Comparison of ENCODE assay signal across 13 cellular contexts in genomic region chrX:56811599-56811998, GRCh38.
"Had no signal": no experiment of that assay in that cellular context is flagged by ENCODE, and none has a peak within 500 bp of the region (broad histone marks: within the 10 kb centered on the region; RNA-seq: fewer than 3 reads in every experiment).

No MANE protein-coding gene starts in this region.

- ATAC-seq: right lobe of liver had no signal

- H3K9me3 ChIP-seq: right lobe of liver had no signal

- H3K4me3 ChIP-seq: right lobe of liver, SK-N-MC, smooth muscle cell had no signal

- H3K27me3 ChIP-seq: right lobe of liver had no signal

- DNase-seq: activated T-cell treated with anti-CD3 and anti-CD28 coated beads, Interleukin-2, amount 50 U/mL, for 1 hour; aorta; cerebellar nuclear complex; effector CD8-positive, alpha-beta T cell; foreskin fibroblast; glutamatergic neuron; hypothalamus; kidney glomerular epithelial cell; mesendoderm; right lobe of liver had no signal

- H3K27ac ChIP-seq: right lobe of liver, SK-N-MC had no signal

- H3K4me3 Mint-ChIP-seq: neural crest cell had no signal

- H3K36me3 ChIP-seq: right lobe of liver had no signal

- H3K4me1 ChIP-seq: right lobe of liver had no signal
